9 cellular contexts compared by ENCODE assay signal in the genomic region with DNA sequence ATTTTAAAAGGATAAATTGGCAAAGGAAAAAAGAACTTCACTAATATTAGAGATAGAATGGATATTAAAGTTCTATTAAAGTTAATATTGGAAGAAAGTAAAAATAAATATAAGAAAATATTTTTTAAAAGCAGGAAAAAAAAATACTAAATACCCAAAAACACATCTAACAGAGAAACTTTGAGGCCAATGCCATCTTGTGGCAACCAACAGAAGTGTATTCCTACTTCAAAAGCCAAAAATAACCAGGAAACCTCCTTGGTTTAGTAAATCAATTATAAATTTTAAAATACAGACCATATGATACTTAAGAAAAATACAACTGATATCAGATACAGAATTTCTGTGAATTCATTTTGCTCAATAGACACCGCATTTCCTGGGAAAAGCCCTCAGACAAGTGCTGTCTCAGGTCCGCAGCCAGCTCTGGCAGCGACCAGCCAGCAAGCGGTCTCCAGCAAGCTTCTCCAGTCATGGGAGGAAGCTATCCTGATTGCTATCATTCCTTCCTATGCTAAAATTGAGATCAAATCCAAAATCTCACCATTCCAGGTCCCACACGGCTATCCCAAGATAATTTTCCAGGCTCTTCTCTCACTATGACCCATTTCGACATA.
DNase-seq lines count a peak whose midpoint lies in the region; ATAC-seq and TF ChIP-seq lines count a peak whose summit lies in the region.
"Had no signal": no experiment of that assay in that cellular context is flagged by ENCODE, and none has a peak within 500 bp of the region (broad histone marks: within the 10 kb centered on the region; RNA-seq: fewer than 3 reads in every experiment).

No MANE protein-coding gene starts in this region.

- H3K4me3 ChIP-seq in cardiac fibroblast (replicated peaks in 1 of 2; ENCODE audit: low read depth in 2 of 2, low read length in 2 of 2) = no peak overlapping the region

- TF ChIP-seq CTCF in cardiac fibroblast (IDR thresholded peaks at IDR 0.05; ENCODE audit: low read depth, low read length) = peak; percentile 63

- DNase-seq in COLO829 (ENCODE audit: low spot score) (peak; percentile 9), LHCN-M2 (ENCODE audit: low read depth) (peak; percentile 28), cardiac fibroblast (ENCODE audit: low read depth in 2 of 2) (peak; percentile 48 to 58), myocyte (ENCODE audit: low read depth) (peak; percentile 46), NCI-H510A treated with DMSO at 0.1 percent for 48 hours (lab: John Stamatoyannopoulos, UW) (no peak), NK-92 (lab: John Stamatoyannopoulos, UW; ENCODE audit: unreplicated experiment) (no peak)
- DNase-seq in stimulated activated naive CD8-positive, alpha-beta T cell treated with anti-CD3 and anti-CD28 coated beads, Interleukin-15, Interleukin-2, amounts not matched to agents 100 U/mL and 50 U/mL, for 24 hours = no peak
- DNase-seq: SHP77 treated with DMSO at 0.1 percent for 48 hours had no signal

- no peak for ATAC-seq in esophagus mucosa
- no peak for ATAC-seq in stimulated activated naive CD8-positive, alpha-beta T cell treated with anti-CD3 and anti-CD28 coated beads, Interleukin-15, Interleukin-2, amounts not matched to agents 100 U/mL and 50 U/mL, for 24 hours

Comparison
In these comparisons a context has a peak if more than half of its experiments do, and no peak if none do; other contexts are left out.
1. DNase-seq: peak in COLO829 (single experiment), LHCN-M2 (single experiment), cardiac fibroblast (2 of 2) and myocyte (single experiment); none in NCI-H510A treated with DMSO at 0.1 percent for 48 hours (single experiment), stimulated activated naive CD8-positive, alpha-beta T cell treated with anti-CD3 and anti-CD28 coated beads, Interleukin-15, Interleukin-2, amounts not matched to agents 100 U/mL and 50 U/mL, for 24 hours (single experiment) and NK-92 (single experiment).